Comparison of ENCODE assay signal across 8 cellular contexts in genomic region chr14:56199095-56199975, GRCh38.
DNase-seq lines count a peak whose midpoint lies in the region; ATAC-seq and TF ChIP-seq lines count a peak whose summit lies in the region.

No MANE protein-coding gene starts in this region.

- POLR2A ChIA-PET in HEK293T (lab: Yijun Ruan, JAX): no interaction called here

- 36 to 45% methylated on average over 6 of the region's 6 CpGs for WGBS in gastroesophageal sphincter (ENCODE audit: low coverage in 1 of 2), 2 donors
- 33 to 46% (median 39%) methylated on average over 6 of the region's 6 CpGs for WGBS in stomach, 5 donors

- H3K27me3 ChIP-seq in gastroesophageal sphincter: no peaks in the 10 kb centered on the region
- H3K27me3 ChIP-seq in stomach: no peaks in the 10 kb centered on the region

- TF ChIP-seq EP300 in gastroesophageal sphincter (IDR thresholded peaks at IDR 0.05) (no peak), stomach (IDR thresholded peaks at IDR 0.05) (peak; percentile 29)

- TF ChIP-seq POLR2A in gastroesophageal sphincter (IDR thresholded peaks at IDR 0.05) (no peak), stomach (IDR thresholded peaks at IDR 0.05) (no peak)

- H3K36me3 ChIP-seq in gastroesophageal sphincter: no peaks in the 10 kb centered on the region
- H3K36me3 ChIP-seq in stomach: no peaks in the 10 kb centered on the region

- CTCF ChIA-PET in HEK293T (lab: Yijun Ruan, JAX): no interaction called here

- ATAC-seq in gastroesophageal sphincter (peak; percentile 82), GM19467 (IDR thresholded peaks at IDR 0.05; ENCODE audit: unreplicated experiment) (no peak)

- intact Hi-C loops in stomach (cut with DNase I; ENCODE audit: low total_unique reads): no loop called here

- DNase-seq in DMS53 treated with DMSO at 0.1 percent for 48 hours (lab: John Stamatoyannopoulos, UW; ENCODE audit: unreplicated experiment) (peak; percentile 40), HEK293T (ENCODE audit: extremely low spot score) (peak; percentile 44), NOMO-1 treated with DMSO at 0.1 percent for 48 hours (lab: John Stamatoyannopoulos, UW; ENCODE audit: unreplicated experiment) (peak; percentile 65), stomach (no peak), middle frontal gyrus (ENCODE audit: extremely low spot score, low spot score) (no peak)
- DNase-seq in activated CD4-positive, alpha-beta T cell treated with anti-CD3 and anti-CD28 coated beads, Interleukin-2, amount 50 U/mL, for 48 hours: no peak

- no peak for TF ChIP-seq CTCF in gastroesophageal sphincter (IDR thresholded peaks at IDR 0.05)
- no peak for TF ChIP-seq CTCF in stomach (IDR thresholded peaks at IDR 0.05)

- H3K4me3 ChIP-seq in gastroesophageal sphincter: no peak overlapping the region
- H3K4me3 ChIP-seq in stomach: no peak overlapping the region

- H3K9me3 ChIP-seq in gastroesophageal sphincter (no peaks in the 10 kb centered on the region), stomach (no peaks in the 10 kb centered on the region)

- peaks cover 5 to 39% (median 6%) of the 10 kb centered on the region in 3 donors for H3K4me1 ChIP-seq in gastroesophageal sphincter
- peaks cover 23 to 35% (median 30%) of the 10 kb centered on the region in 4 donors for H3K4me1 ChIP-seq in stomach

- H3K27ac ChIP-seq in gastroesophageal sphincter: peak overlapping the region; percentile 39 to 65 (median 56)
- peak overlapping the region in 4 of 5 donors; percentile 60 to 70 (median 62) for H3K27ac ChIP-seq in stomach

TF ChIP-seq in HEK293T, 16 proteins besides CTCF, POLR2A, EP300 and RAD21:
- no peak for TF ChIP-seq FOXK2 (IDR thresholded peaks at IDR 0.05)
TF ChIP-seq in HEK293T: peak in this region for 0.

Comparison
In these comparisons a context has a peak if more than half of its experiments do, and no peak if none do; other contexts are left out.
1. DNase-seq: peak in DMS53 treated with DMSO at 0.1 percent for 48 hours (single experiment), HEK293T (single experiment) and NOMO-1 treated with DMSO at 0.1 percent for 48 hours (single experiment); none in stomach (single experiment), middle frontal gyrus (single experiment) and activated CD4-positive, alpha-beta T cell treated with anti-CD3 and anti-CD28 coated beads, Interleukin-2, amount 50 U/mL, for 48 hours (0 of 2).